Comparison of ENCODE assay signal across 8 cellular contexts in genomic region chr12:91109148-91109564, GRCh38. TPM values are rescaled to one million over a fixed set of nuclear protein-coding genes. Genes with fewer than 3 reads are reported as not detected.
DNase-seq lines count a peak whose midpoint lies in the region; ATAC-seq, FAIRE-seq and TF ChIP-seq lines count a peak whose summit lies in the region.

No MANE protein-coding gene starts in this region.

- TF ChIP-seq POLR2A in A549 (IDR thresholded peaks at IDR 0.05; ENCODE audit: low read length), result no peak

- FAIRE-seq in A549 (lab: Jason Lieb, UNC), result no peak

- peak; percentile 36; the same call in 2 of the 3 replicates for TF ChIP-seq CTCF in A549 (IDR thresholded peaks at IDR 0.05)

- intact Hi-C loops in posterior cingulate gyrus (cut with DNase I), result no loop called here

- 22% methylated on average over 7 of the region's 7 CpGs for WGBS in A549 (ENCODE audit: missing lambda C conversion rate)

- no peak overlapping the region for H3K27ac ChIP-seq in A549

- no peaks in the 10 kb centered on the region for H3K9me3 ChIP-seq in A549

- no peak overlapping the region for H3K4me2 ChIP-seq in A549

- H3K4me1 ChIP-seq in A549, result no peaks in the 10 kb centered on the region

- DNase-seq in A549 (ENCODE audit: low read depth in 1 of 2, low spot score in 1 of 2) (peak in 1 of 2 experiments; percentile 62), NCI-H2107 (lab: John Stamatoyannopoulos, UW) (peak; percentile 1), globus pallidus (ENCODE audit: low spot score) (peak; percentile 4), posterior cingulate gyrus (peak in 7 of 10 donors; percentile 16 to 74 (median 45)), GM19238 (ENCODE audit: insufficient read length, low spot score) (no peak)
- peak; percentile 83 for DNase-seq in activated CD8-positive, alpha-beta memory T cell treated with anti-CD3 and anti-CD28 coated beads, Interleukin-2, amount 50 U/mL, for 48 hours

- peak in 1 of 2 experiments; percentile 82; a peak in 3 of 6 replicates for ATAC-seq in A549
- peak; percentile 78 for ATAC-seq in GM18502 (IDR thresholded peaks at IDR 0.05; ENCODE audit: poor library complexity, unreplicated experiment)
- peak; percentile 75 for ATAC-seq in HG02840 (IDR thresholded peaks at IDR 0.05; ENCODE audit: low FRiP score, unreplicated experiment)

- H3K4me3 ChIP-seq in A549, result no peak overlapping the region

- POLR2A ChIA-PET in A549 (lab: Yijun Ruan, JAX), result no interaction called here

- peak in 1 of 2 experiments; percentile 44; a peak in 3 of 5 replicates for TF ChIP-seq RAD21 in A549 (conservative IDR thresholded peaks at IDR 0.05 in 1 of 2, IDR thresholded peaks at IDR 0.05 in 1 of 2)

- no peak for TF ChIP-seq EP300 in A549 (IDR thresholded peaks at IDR 0.05)

- CTCF ChIA-PET in A549 (lab: Yijun Ruan, JAX), result interaction anchor here (0.9 to 2.2 kb wide), 13 partner anchors 8 to 1540 kb away, joined by 3 to 9 read pairs (median 3); no protein-coding TSS in a partner anchor

TF ChIP-seq in A549, 52 proteins besides CTCF, POLR2A, EP300 and RAD21:
- TF ChIP-seq E2F6 (IDR thresholded peaks at IDR 0.05; ENCODE audit: borderline replicate concordance, low read depth) (no peak), SMC3 (IDR thresholded peaks at IDR 0.05) (peak; percentile 35; the same call in 1 of the 3 replicates), POLR2AphosphoS2 (conservative IDR thresholded peaks at IDR 0.05; ENCODE audit: low read length) (no peak)

RNA-seq across cellular contexts. Expression of gene LUM, which starts 2.1 kb away (rescaled TPM):
- polyA plus RNA-seq in A549 (2011; rRNA removed) (1.9 and 2.4 TPM in 2 replicates), A549 (2017; fragmentation: RNase III; extraction: RNeasy Plus Mini Kit Qiagen cat#74134 plus additional on column Dnase treatment) (0.58 to 1.2 TPM (median 0.84 TPM) in 3 replicates)
- polyA plus RNA-seq in A549 (2012; cell fraction: cytosol; rRNA removed), result 0.26 and 0.27 TPM in 2 replicates
- polyA plus RNA-seq in A549 (2012; cell fraction: nucleus; rRNA removed), result 0.37 and 0.65 TPM in 2 replicates
- 0.29 and 1.2 TPM in 2 replicates for polyA minus RNA-seq in A549 (2011; rRNA and poly(A)+ RNA removed)

RNA-seq across cellular contexts. Expression of gene KERA, which starts 51.3 kb away (rescaled TPM):
- polyA plus RNA-seq in A549 (2011; rRNA removed), result not detected in 2 replicates
- polyA plus RNA-seq in A549 (2012; cell fraction: cytosol; rRNA removed), result not detected in 2 replicates
- polyA plus RNA-seq in A549 (2012; cell fraction: nucleus; rRNA removed), result not detected in 2 replicates
- polyA plus RNA-seq in A549 (2017; fragmentation: RNase III; extraction: RNeasy Plus Mini Kit Qiagen cat#74134 plus additional on column Dnase treatment), result not detected in 3 replicates
- polyA minus RNA-seq in A549 (2011; rRNA and poly(A)+ RNA removed), result not detected in 2 replicates
